In genomic region chr5:42994285-42995151, GRCh38 we compare ENCODE assay signal across 8 cellular contexts. TPM values are rescaled to one million over a fixed set of nuclear protein-coding genes. Genes with fewer than 3 reads are reported as not detected.
A peak's percentile ranks its signal among the peaks of the same experiment; 100 is the strongest.
DNase-seq lines count a peak whose midpoint lies in the region; ATAC-seq, FAIRE-seq and TF ChIP-seq lines count a peak whose summit lies in the region.

No MANE protein-coding gene starts in this region.

- no peaks in the 10 kb centered on the region for H3K9me3 Mint-ChIP-seq in activated CD8-positive, alpha-beta T cell treated with anti-CD3 and anti-CD28 coated beads for 36 hours

- H4K91ac ChIP-seq in H1 (replicated peaks; ENCODE audit: insufficient read length, low read length), result no peak overlapping the region

- H3K9me3 ChIP-seq in H1 (ENCODE audit: insufficient read depth in 2 of 2, low read depth in 1 of 2, low read length in 1 of 2) (no peaks in the 10 kb centered on the region), mononuclear cell (ENCODE audit: low read depth, low read length) (no peaks in the 10 kb centered on the region)

- no peaks in the 10 kb centered on the region for H3K79me2 ChIP-seq in H1 (ENCODE audit: control insufficient read depth in 1 of 2, insufficient read depth in 2 of 2, low read length in 2 of 2)

- DNase-seq in GM13976 (ENCODE audit: low spot score) (peak; percentile 65), NCI-H510A treated with DMSO at 0.1 percent for 48 hours (lab: John Stamatoyannopoulos, UW) (peak; percentile 22), H1 (ENCODE audit: low read depth in 1 of 2, low spot score in 2 of 2) (peak in 1 of 2 experiments; percentile 90), NCI-H1417 treated with DMSO at 0.1 percent for 48 hours (lab: John Stamatoyannopoulos, UW) (no peak)
- peak; percentile 94 for DNase-seq in activated CD8-positive, alpha-beta T cell treated with anti-CD3 and anti-CD28 coated beads for 36 hours
- peak; percentile 69 to 74 for DNase-seq in stimulated activated CD8-positive, alpha-beta memory T cell treated with anti-CD3 and anti-CD28 coated beads, Interleukin-2, amount 100 ng/mL, for 1 hour (ENCODE audit: low read depth in 2 of 2)

- H3K36me3 Mint-ChIP-seq in activated CD8-positive, alpha-beta T cell treated with anti-CD3 and anti-CD28 coated beads for 36 hours (ENCODE audit: low read depth), result peaks cover 9% of the 10 kb centered on the region

- no peaks in the 10 kb centered on the region for H3K27me3 Mint-ChIP-seq in activated CD8-positive, alpha-beta T cell treated with anti-CD3 and anti-CD28 coated beads for 36 hours

- no peak overlapping the region for H3K23ac ChIP-seq in H1 (ENCODE audit: insufficient read length)

- no peak overlapping the region for H4K8ac ChIP-seq in H1 (ENCODE audit: extremely low read depth, insufficient read depth, low read length)

- H3K4ac ChIP-seq in H1 (replicated peaks; ENCODE audit: insufficient read length, low read depth, low read length), result no peak overlapping the region

- no peak overlapping the region for H2AK5ac ChIP-seq in H1 (ENCODE audit: low read depth, low read length)

- H3K27ac ChIP-seq in H1 (ENCODE audit: low read depth, low read length), result no peak overlapping the region

- FAIRE-seq in H1 (lab: Jason Lieb, UNC), result peak; percentile 62

- H3K79me1 ChIP-seq in H1 (ENCODE audit: low read depth, low read length), result no peaks in the 10 kb centered on the region

- H3K27me3 ChIP-seq in H1 (replicated peaks in 1 of 4; ENCODE audit: control insufficient read depth in 3 of 4, extremely low read depth in 1 of 4, insufficient read depth in 3 of 4, low read length in 3 of 4), result peaks cover 79 to 100% (median 93%) of the 10 kb centered on the region in 4 experiments
- H3K27me3 ChIP-seq in mononuclear cell (ENCODE audit: insufficient read depth, low read length), result no peaks in the 10 kb centered on the region

- peak overlapping the region in 3 of 4 experiments; percentile 8 to 32 (median 16); a peak in 3 of 8 replicates for H3K4me3 ChIP-seq in H1 (ENCODE audit: extremely low read depth in 1 of 4, insufficient read depth in 2 of 4, low read depth in 3 of 4, low read length in 4 of 4)
- H3K4me3 ChIP-seq in mononuclear cell (ENCODE audit: low read length), result peak overlapping the region; percentile 74

- intact Hi-C loops in activated CD8-positive, alpha-beta T cell treated with anti-CD3 and anti-CD28 coated beads for 36 hours (cut with micrococcal nuclease), result loop anchor here (1.0 to 10.0 kb wide), 6 partner anchors 14 to 490 kb away; partner anchors contain the start of genes ANXA2R and TMEM267

- no peaks in the 10 kb centered on the region; a peak in 1 of 8 replicates for H3K36me3 ChIP-seq in H1 (ENCODE audit: control insufficient read depth in 2 of 4, insufficient read depth in 4 of 4, low read length in 3 of 4)

- H3K56ac ChIP-seq in H1 (replicated peaks; ENCODE audit: insufficient read length, low read depth, low read length), result no peak overlapping the region

- H2BK20ac ChIP-seq in H1 (ENCODE audit: low read length), result no peak overlapping the region

- no peak overlapping the region for H3K14ac ChIP-seq in H1 (ENCODE audit: insufficient read length)

- H2BK12ac ChIP-seq in H1 (ENCODE audit: low read depth, low read length), result no peak overlapping the region

- no peak overlapping the region for H3K18ac ChIP-seq in H1 (ENCODE audit: extremely low read depth, low read length)

- H3K23me2 ChIP-seq in H1 (ENCODE audit: low read depth, low read length), result peaks cover 6% of the 10 kb centered on the region; the same call in 1 of the 2 replicates

- H3K4me1 ChIP-seq in H1 (replicated peaks in 1 of 4; ENCODE audit: control insufficient read depth in 3 of 4, insufficient read depth in 4 of 4, low read length in 3 of 4), result peaks cover 3 to 10% (median 4%) of the 10 kb centered on the region in 4 experiments
- peaks cover 35% of the 10 kb centered on the region for H3K4me1 ChIP-seq in mononuclear cell (ENCODE audit: insufficient read depth, low read length)

- H3K27ac Mint-ChIP-seq in activated CD8-positive, alpha-beta T cell treated with anti-CD3 and anti-CD28 coated beads for 36 hours, result peak overlapping the region; percentile 99

- peaks cover 20% of the 10 kb centered on the region for H3K4me1 Mint-ChIP-seq in activated CD8-positive, alpha-beta T cell treated with anti-CD3 and anti-CD28 coated beads for 36 hours (ENCODE audit: low read depth)

- no peak overlapping the region for H4K5ac ChIP-seq in H1 (ENCODE audit: insufficient read length, low read depth, low read length)

- H2AFZ ChIP-seq in H1 (ENCODE audit: low read length), result no peak overlapping the region

- H3K4me3 Mint-ChIP-seq in activated CD8-positive, alpha-beta T cell treated with anti-CD3 and anti-CD28 coated beads for 36 hours, result peak overlapping the region; percentile 90

- in situ Hi-C loops in GM13976 (cut with MboI; ENCODE audit: low sequenced_read_pairs, unreplicated experiment), result no loop called here

- POLR2A ChIA-PET in activated CD8-positive, alpha-beta T cell treated with anti-CD3 and anti-CD28 coated beads for 36 hours (lab: Charles Lee), result interaction anchor here (0.9 to 10.2 kb wide), 18 partner anchors 9 to 490 kb away, joined by 3 to 169 read pairs (median 6); partner anchors contain the start of gene ANXA2R
- POLR2A ChIA-PET in H1 (lab: Charles Lee; ENCODE audit: partially characterized antibody), result interaction anchor here (1.5 kb wide), 1 partner anchor 47 kb away, joined by 6 read pairs; no protein-coding TSS in a partner anchor

- peak; percentile 47 for ATAC-seq in HG02763 (IDR thresholded peaks at IDR 0.05; ENCODE audit: unreplicated experiment)
- peak; percentile 70 for ATAC-seq in activated CD8-positive, alpha-beta T cell treated with anti-CD3 and anti-CD28 coated beads for 36 hours

- no peak overlapping the region for H2BK5ac ChIP-seq in H1 (ENCODE audit: low read depth, low read length)

- WGBS in H1 (ENCODE audit: extremely low coverage in 1 of 2, insufficient coverage in 1 of 2, insufficient read length in 1 of 2, insufficient replicate concordance in 2 of 2, low coverage in 1 of 2, low lambda C conversion rate in 2 of 2, missing lambda C conversion rate in 1 of 2), 2 experiments, result 15% methylated on average over 47 of the region's 47 CpGs; no CpG with 5 or more reads in 1 of the 2 experiments

- peak overlapping the region; percentile 12 to 49; a peak in 3 of 4 replicates for H3K4me2 ChIP-seq in H1 (ENCODE audit: insufficient read depth in 1 of 2, low read depth in 2 of 2, low read length in 2 of 2)

- no peak overlapping the region for H2BK120ac ChIP-seq in H1 (replicated peaks; ENCODE audit: low read depth, low read length)

- H2BK15ac ChIP-seq in H1 (ENCODE audit: low read length), result no peak overlapping the region

- no peak overlapping the region for H3K9ac ChIP-seq in H1 (replicated peaks in 1 of 4; ENCODE audit: extremely low read depth in 1 of 4, low read depth in 3 of 4, low read length in 3 of 4)

- CTCF ChIA-PET in activated CD8-positive, alpha-beta T cell treated with anti-CD3 and anti-CD28 coated beads for 36 hours (lab: Charles Lee), result interaction anchor here (0.7 to 9.6 kb wide), 24 partner anchors 9 to 144 kb away, joined by 3 to 132 read pairs (median 4); partner anchors contain the start of gene ZNF131
- CTCF ChIA-PET in H1 (lab: Charles Lee; ENCODE audit: partially characterized antibody), result interaction anchor here (0.6 to 2.9 kb wide), 24 partner anchors 14 to 166 kb away, joined by 3 to 15 read pairs (median 4); partner anchors contain the start of gene ANXA2R

- TF ChIP-seq RAD21 in H1 (IDR thresholded peaks at IDR 0.05 in 1 of 2, conservative IDR thresholded peaks at IDR 0.05 in 1 of 2; ENCODE audit: low read depth in 2 of 2, low read length in 2 of 2), result peak; percentile 52 to 71

- TF ChIP-seq EP300 in H1 (IDR thresholded peaks at IDR 0.05; ENCODE audit: borderline replicate concordance in 1 of 2, low read depth in 2 of 2, low read length in 2 of 2), result no peak

- TF ChIP-seq POLR2A in H1 (IDR thresholded peaks at IDR 0.05; ENCODE audit: control extremely low read depth in 1 of 2, low read depth in 2 of 2, low read length in 2 of 2), result no peak

- TF ChIP-seq CTCF in GM13976 (IDR thresholded peaks at IDR 0.05; ENCODE audit: borderline replicate concordance, control extremely low read depth, extremely low read depth, insufficient read depth, missing control alignments) (peak; percentile 88), H1 (IDR thresholded peaks at IDR 0.05; ENCODE audit: control extremely low read depth in 1 of 3, insufficient read depth in 1 of 3, low read depth in 1 of 3, low read length in 3 of 3) (peak; percentile 69 to 96 (median 83))
- TF ChIP-seq CTCF in activated CD8-positive, alpha-beta T cell treated with anti-CD3 and anti-CD28 coated beads for 36 hours (IDR thresholded peaks at IDR 0.05), result peak; percentile 85

- H4K20me1 ChIP-seq in H1 (replicated peaks in 1 of 2; ENCODE audit: control insufficient read depth in 1 of 2, insufficient read depth in 2 of 2, low read length in 2 of 2), result peaks cover 3 to 8% of the 10 kb centered on the region in 2 experiments

TF ChIP-seq in H1, 55 proteins besides CTCF, POLR2A, EP300 and RAD21 (continues in another document):
- TF ChIP-seq EGR1 (IDR thresholded peaks at IDR 0.05; ENCODE audit: borderline replicate concordance, low read depth, low read length) (peak; percentile 63), YY1 (IDR thresholded peaks at IDR 0.05; ENCODE audit: low read depth, low read length) (peak; percentile 81), CREB1 (IDR thresholded peaks at IDR 0.05) (peak; percentile 8; the same call in 1 of the 2 replicates), USF2 (IDR thresholded peaks at IDR 0.05; ENCODE audit: low read length) (no peak), CHD2 (IDR thresholded peaks at IDR 0.05; ENCODE audit: low read length) (no peak)

RNA-seq across cellular contexts. Expression of gene ANXA2R, which starts 45.6 kb away (rescaled TPM):
- 10 to 100 TPM in 1 of 2 experiments, 1 to 10 TPM in 1; 8.0 to 10.4 TPM for total RNA-seq in activated CD8-positive, alpha-beta T cell treated with anti-CD3 and anti-CD28 coated beads for 36 hours
- 0.17 and 0.29 TPM in 2 replicates for total RNA-seq in H1 (2021; fragmentation: NEBNext Ultra II Directional; extraction: Animal tissue kit (Norgen Biotek cat#: 25700))
- polyA plus RNA-seq in H1 (2011; rRNA removed), result 0.08 and 0.11 TPM in 2 replicates
- polyA plus RNA-seq in H1 (2011; cell fraction: cytosol; rRNA removed), result 0.14 TPM
- polyA plus RNA-seq in H1 (2011; cell fraction: nucleus; rRNA removed), result 0.30 TPM
- polyA plus RNA-seq in H1 (2012, experiment 1 of 2), result 0.11 TPM in 1 of 4 replicates, not detected in the others
- not detected for polyA plus RNA-seq in H1 (2012, experiment 2 of 2)
- not detected for polyA plus RNA-seq in H1 (2013, experiment 1 of 2)
- polyA plus RNA-seq in H1 (2013, experiment 2 of 2), result 0.04 TPM
- polyA minus RNA-seq in H1 (2011; rRNA and poly(A)+ RNA removed), result 0.56 and 1.2 TPM in 2 replicates
- polyA minus RNA-seq in H1 (2011; cell fraction: cytosol; rRNA and poly(A)+ RNA removed), result not detected
- 1.2 TPM for polyA minus RNA-seq in H1 (2011; cell fraction: nucleus; rRNA and poly(A)+ RNA removed)
- 31.4 TPM for total RNA-seq in mononuclear cell
